ENCODE assay signal across 10 cellular contexts in genomic region chr6:155340464-155341129, GRCh38. TPM values are rescaled to one million over a fixed set of nuclear protein-coding genes. Genes with fewer than 3 reads are reported as not detected.
DNase-seq lines count a peak whose midpoint lies in the region; ATAC-seq, FAIRE-seq and TF ChIP-seq lines count a peak whose summit lies in the region.
"Had no signal": no experiment of that assay in that cellular context is flagged by ENCODE, and none has a peak within 500 bp of the region (broad histone marks: within the 10 kb centered on the region; RNA-seq: fewer than 3 reads in every experiment).

No MANE protein-coding gene starts in this region.

- no peaks in the 10 kb centered on the region for H3K9me3 ChIP-seq in K562 (replicated peaks; ENCODE audit: control insufficient read depth, insufficient read depth, low read depth, low read length)
- no peaks in the 10 kb centered on the region for H3K9me3 ChIP-seq in colonic mucosa
- H3K9me3 ChIP-seq: thyroid gland had no signal

- H3K27ac ChIP-seq in ACC112 (ENCODE audit: low read depth, low read length) (peak overlapping the region; percentile 81), K562 (ENCODE audit: extremely low read depth, low read depth, low read length) (no peak overlapping the region), colonic mucosa (no peak overlapping the region)
- H3K27ac ChIP-seq: thyroid gland had no signal

- CTCF ChIA-PET in K562 (lab: Yijun Ruan, JAX; ENCODE audit: low intra/inter-chr PET ratio): no interaction called here

- BruUV-seq in K562 (replicated peaks; lab: Mats Ljungman, UMichigan): no TSS peak

- TF ChIP-seq RAD21 in K562 (CRISPR knock-in tag; conservative IDR thresholded peaks at IDR 0.05 in 1 of 2, IDR thresholded peaks at IDR 0.05 in 1 of 2): 0 out of 4 replicates have a peak, but pooled peaks of 1 of the 2 experiments have one; percentile 23

- no peaks in the 10 kb centered on the region for H3K79me2 ChIP-seq in ACC112 (ENCODE audit: control insufficient read depth, insufficient read depth, low read length, unreplicated experiment)
- no peaks in the 10 kb centered on the region for H3K79me2 ChIP-seq in K562 (ENCODE audit: control insufficient read depth, insufficient read depth, low read length)

- no peak overlapping the region for H3K9ac ChIP-seq in K562 (ENCODE audit: insufficient read depth in 1 of 2, low read depth in 2 of 2, low read length in 2 of 2)
- no peak overlapping the region for H3K9ac ChIP-seq in colonic mucosa (ENCODE audit: low read depth in 2 of 2, low read length in 2 of 2)

- in situ Hi-C loops in K562 (cut with MboI): no loop called here

- intact Hi-C loops in K562 (cut with micrococcal nuclease) (no loop called here), colonic mucosa (cut with DNase I) (no loop called here)

- no peak overlapping the region for H3K4me2 ChIP-seq in K562 (ENCODE audit: insufficient read depth, low read length)

- no peaks in the 10 kb centered on the region for H3K9me1 ChIP-seq in K562 (ENCODE audit: control insufficient read depth, insufficient read depth, low read length)

- peak; percentile 39 for ATAC-seq in GM18907 (IDR thresholded peaks at IDR 0.05; ENCODE audit: unreplicated experiment)
- peak; percentile 11 for ATAC-seq in HG03159 (IDR thresholded peaks at IDR 0.05; ENCODE audit: unreplicated experiment)
- peak; percentile 34; the same call in 1 of the 3 replicates for ATAC-seq in K562

- TF ChIP-seq CTCF in K562 (IDR thresholded peaks at IDR 0.05 in 2 of 3, conservative IDR thresholded peaks at IDR 0.05 in 1 of 3; ENCODE audit: insufficient read depth in 2 of 3, low read depth in 1 of 3, low read length in 3 of 3) (no peak), colonic mucosa (IDR thresholded peaks at IDR 0.05) (no peak)

- H3K36me3 ChIP-seq in ACC112 (ENCODE audit: insufficient read depth, low read length) (no peaks in the 10 kb centered on the region), K562 (ENCODE audit: control insufficient read depth, insufficient read depth, low read length) (no peaks in the 10 kb centered on the region), colonic mucosa (no peaks in the 10 kb centered on the region)
- H3K36me3 ChIP-seq: thyroid gland had no signal

- no peak overlapping the region for H3K4me3 ChIP-seq in ACC112 (ENCODE audit: low read depth, low read length)
- no peak overlapping the region for H3K4me3 ChIP-seq in K562
- H3K4me3 ChIP-seq in colonic mucosa: no peak overlapping the region
- H3K4me3 ChIP-seq: thyroid gland had no signal

- peaks cover 8% of the 10 kb centered on the region for H3K4me1 ChIP-seq in ACC112 (ENCODE audit: control insufficient read depth, insufficient read depth, low read length, unreplicated experiment)
- H3K4me1 ChIP-seq in K562 (replicated peaks in 1 of 2; ENCODE audit: control insufficient read depth in 2 of 2, insufficient read depth in 2 of 2, low read length in 2 of 2): no peaks in the 10 kb centered on the region
- no peaks in the 10 kb centered on the region for H3K4me1 ChIP-seq in colonic mucosa
- H3K4me1 ChIP-seq: thyroid gland had no signal

- DNase-seq in K562 (ENCODE audit: extremely low read depth in 1 of 4, low spot score in 3 of 4) (no peak), amniotic stem cell (lab: John Stamatoyannopoulos, UW) (no peak), SIG-M5 (lab: John Stamatoyannopoulos, UW) (no peak), RKO (ENCODE audit: low spot score) (no peak), colonic mucosa (no peak)
- DNase-seq: NCI-H748 treated with DMSO at 0.1 percent for 48 hours, thyroid gland had no signal

- POLR2A ChIA-PET in K562 (lab: Yijun Ruan, JAX): interaction anchor here (0.8 kb wide), 1 partner anchor 9 kb away, joined by 3 read pairs; no protein-coding TSS in a partner anchor

- no peaks in the 10 kb centered on the region for H3K27me3 ChIP-seq in ACC112 (ENCODE audit: insufficient read depth, low read length)
- no peaks in the 10 kb centered on the region for H3K27me3 ChIP-seq in K562 (ENCODE audit: control insufficient read depth in 2 of 2, insufficient read depth in 2 of 2, low read length in 2 of 2)
- no peaks in the 10 kb centered on the region for H3K27me3 ChIP-seq in colonic mucosa
- H3K27me3 ChIP-seq: thyroid gland had no signal

- FAIRE-seq in K562 (lab: Jason Lieb, UNC): no peak

- no peak for TF ChIP-seq EP300 in K562 (IDR thresholded peaks at IDR 0.05; ENCODE audit: low read length)

- H4K20me1 ChIP-seq in K562 (replicated peaks; ENCODE audit: control insufficient read depth, insufficient read depth, low read length): no peaks in the 10 kb centered on the region

- 0% methylated on average over 2 of the region's 2 CpGs for WGBS in K562 (ENCODE audit: insufficient coverage, low coverage, missing lambda C conversion rate)

- no peak overlapping the region for H2AFZ ChIP-seq in ACC112 (ENCODE audit: low read length, unreplicated experiment)
- H2AFZ ChIP-seq in K562 (ENCODE audit: low read depth, low read length): no peak overlapping the region

- no peak for TF ChIP-seq POLR2A in K562 (conservative IDR thresholded peaks at IDR 0.05)

TF ChIP-seq in K562, 482 proteins besides CTCF, POLR2A, EP300 and RAD21:
- no peak for TF ChIP-seq GATAD2B (IDR thresholded peaks at IDR 0.05; ENCODE audit: borderline replicate concordance)
- TF ChIP-seq ZNF274 (IDR thresholded peaks at IDR 0.05; ENCODE audit: borderline replicate concordance, low read depth, low read length): no peak
- TF ChIP-seq CREB3 (tag; conservative IDR thresholded peaks at IDR 0.05; ENCODE audit: low read depth): no peak
- no peak for TF ChIP-seq ZFP1 (CRISPR knock-in tag; IDR thresholded peaks at IDR 0.05)
- no peak for TF ChIP-seq TBP (optimal IDR thresholded peaks at IDR 0.05; ENCODE audit: low read depth, low read length)
- TF ChIP-seq TEAD4 (IDR thresholded peaks at IDR 0.05; ENCODE audit: low read length): no peak
- no peak for TF ChIP-seq TEAD4 (CRISPR knock-in tag; IDR thresholded peaks at IDR 0.05; ENCODE audit: borderline replicate concordance)
- no peak for TF ChIP-seq CBX8 (IDR thresholded peaks at IDR 0.05; ENCODE audit: borderline replicate concordance, extremely low read depth, low read depth, low read length, poor library complexity, severe bottlenecking)
- no peak for TF ChIP-seq CHD4 (IDR thresholded peaks at IDR 0.05; ENCODE audit: insufficient read depth, insufficient replicate concordance, low read depth, low read length, poor library complexity, severe bottlenecking)

RNA-seq across cellular contexts. Expression of gene TFB1M, which starts 26.3 kb away (rescaled TPM):
- 78.0 and 128 TPM in 2 replicates for total RNA-seq in K562 (2011; cell fraction: chromatin; rRNA removed; ENCODE audit: low replicate concordance)
- 43.4 and 57.8 TPM in 2 replicates for total RNA-seq in K562 (2011; cell fraction: nucleolus; rRNA removed)
- total RNA-seq in K562 (2011; cell fraction: nucleoplasm; rRNA removed): 59.3 and 74.2 TPM in 2 replicates
- total RNA-seq in K562 (2014; rRNA removed) (34.5 and 34.6 TPM in 2 replicates), K562 (2014; rRNA removed; fragmentation: Illumina TruSeq; extraction: Trizol) (48.8 and 52.4 TPM in 2 replicates), K562 (2015; rRNA removed; fragmentation: Illumina TruSeq; extraction: Trizol) (36.8 and 42.8 TPM in 2 replicates), K562 (2021) (35.6 and 50.7 TPM in 2 replicates), colonic mucosa (10 to 100 TPM; 17.8 to 27.9 TPM)
- polyA plus RNA-seq in K562 (2011; rRNA removed) (32.8 and 40.4 TPM in 2 replicates), K562 (2014; fragmentation: Illumina TruSeq; extraction: Trizol) (34.6 and 39.7 TPM in 2 replicates), K562 (2014; fragmentation: Nextera tagmentation; extraction: Ambion mirVana) (100 to 1,000 TPM; 129 to 145 TPM), K562 (2014; rRNA removed) (36.6 and 37.6 TPM in 2 replicates)
- 18.9 and 23.9 TPM in 2 replicates for polyA plus RNA-seq in K562 (2011; cell fraction: cytosol; rRNA removed)
- polyA plus RNA-seq in K562 (2011; cell fraction: nucleus; rRNA removed): 50.5 and 51.9 TPM in 2 replicates
- 19.3 and 23.7 TPM in 2 replicates for polyA plus RNA-seq in K562 (2012)
- polyA minus RNA-seq in K562 (2011; rRNA and poly(A)+ RNA removed): 55.1 and 57.5 TPM in 2 replicates
- polyA minus RNA-seq in K562 (2011; cell fraction: cytosol; rRNA and poly(A)+ RNA removed): 17.5 and 20.9 TPM in 2 replicates
- 80.4 and 104 TPM in 2 replicates for polyA minus RNA-seq in K562 (2011; cell fraction: nucleus; rRNA and poly(A)+ RNA removed)
